In genomic region chr2:160405077-160405865, GRCh38 we compare ENCODE assay signal across 9 cellular contexts.
DNase-seq lines count a peak whose midpoint lies in the region; TF ChIP-seq lines count a peak whose summit lies in the region.
"Had no signal": no experiment of that assay in that cellular context is flagged by ENCODE, and none has a peak within 500 bp of the region (broad histone marks: within the 10 kb centered on the region; RNA-seq: fewer than 3 reads in every experiment).

No MANE protein-coding gene starts in this region.

- H3K36me3 ChIP-seq in BLaER1 treated with 17β-estradiol and CSF1 and Interleukin-3, amounts not matched to agents 10 nM and 100 nM = no peaks in the 10 kb centered on the region; a peak in 1 of 22 replicates

- no peaks in the 10 kb centered on the region for H3K36me3 Mint-ChIP-seq in nephron (ENCODE audit: low read depth)

- peaks cover 76% of the 10 kb centered on the region for H3K4me1 Mint-ChIP-seq in nephron

- H3K9ac ChIP-seq in BLaER1 treated with 17β-estradiol and CSF1 and Interleukin-3, amounts not matched to agents 10 nM and 100 nM = peak overlapping the region; percentile 92 to 99 (median 95); a peak in 19 of 22 replicates

- H3K9me3 Mint-ChIP-seq in nephron = no peaks in the 10 kb centered on the region

- no peaks in the 10 kb centered on the region for H3K27me3 Mint-ChIP-seq in nephron (ENCODE audit: low read depth)

- H3K4me1 ChIP-seq in BLaER1 treated with 17β-estradiol and CSF1 and Interleukin-3, amounts not matched to agents 10 nM and 100 nM = peaks cover 69 to 86% (median 81%) of the 10 kb centered on the region in 10 experiments

- peak overlapping the region; percentile 93 to 100 (median 94) for H3K4me3 Mint-ChIP-seq in nephron

- peak overlapping the region in 10 of 11 experiments; percentile 87 to 99 (median 94); a peak in 17 of 22 replicates for H3K27ac ChIP-seq in BLaER1 treated with 17β-estradiol and CSF1 and Interleukin-3, amounts not matched to agents 10 nM and 100 nM
- H3K27ac ChIP-seq in dorsolateral prefrontal cortex = peak overlapping the region in 3 of 59 donors; percentile 20 to 95 (median 91)
- H3K27ac ChIP-seq in substantia nigra (ENCODE audit: low read depth, low read length, poor library complexity, severe bottlenecking) = no peak overlapping the region

- peak overlapping the region; percentile 85 to 98 (median 89) for H3K4me2 ChIP-seq in BLaER1 treated with 17β-estradiol and CSF1 and Interleukin-3, amounts not matched to agents 10 nM and 100 nM

- no peaks in the 10 kb centered on the region for H3K27me3 ChIP-seq in BLaER1 treated with 17β-estradiol and CSF1 and Interleukin-3, amounts not matched to agents 10 nM and 100 nM
- H3K27me3 ChIP-seq in dorsolateral prefrontal cortex = no peaks in the 10 kb centered on the region

- intact Hi-C loops in dorsolateral prefrontal cortex (cut with DNase I) = loop anchor here in 1 of 2 donors (5.0 kb wide), 1 partner anchor 87 kb away; the partner anchor contains the start of gene RBMS1

- peak overlapping the region; percentile 81 to 98 (median 94); a peak in 14 of 20 replicates for H3K4me3 ChIP-seq in BLaER1 treated with 17β-estradiol and CSF1 and Interleukin-3, amounts not matched to agents 10 nM and 100 nM
- H3K4me3 ChIP-seq in dorsolateral prefrontal cortex = peak overlapping the region in 41 of 59 donors; percentile 15 to 89 (median 81)
- H3K4me3 ChIP-seq: GM12878 had no signal

- H3K9me3 ChIP-seq in BLaER1 treated with 17β-estradiol and CSF1 and Interleukin-3, amounts not matched to agents 10 nM and 100 nM (replicated peaks in 1 of 11) = no peaks in the 10 kb centered on the region

- TF ChIP-seq CTCF in dorsolateral prefrontal cortex (IDR thresholded peaks at IDR 0.05 in 54 of 56, conservative IDR thresholded peaks at IDR 0.05 in 2 of 56; ENCODE audit: low read depth in 1 of 56, partially characterized antibody in 56 of 56) = no peak
- no peak for TF ChIP-seq CTCF in nephron (IDR thresholded peaks at IDR 0.05; ENCODE audit: unreplicated experiment in 3 of 3)

- H4K20me1 ChIP-seq in BLaER1 treated with 17β-estradiol and CSF1 and Interleukin-3, amounts not matched to agents 10 nM and 100 nM = peaks cover 0 to 62% (median 0%) of the 10 kb centered on the region in 11 experiments; a peak in 6 of 22 replicates

- DNase-seq in NCI-H748 (lab: John Stamatoyannopoulos, UW; ENCODE audit: unreplicated experiment) (peak; percentile 86), dorsolateral prefrontal cortex (no peak), superior temporal gyrus (ENCODE audit: extremely low spot score) (no peak), substantia nigra (lab: John Stamatoyannopoulos, UW) (no peak)
- no peak for DNase-seq in stimulated activated CD4-positive, alpha-beta T cell treated with anti-CD3 and anti-CD28 coated beads, Interleukin-2, amount 100 ng/mL, for 24 hours
- DNase-seq in stimulated activated CD4-positive, alpha-beta T cell treated with anti-CD3 and anti-CD28 coated beads, Interleukin-2, amount 100 ng/mL, for 48 hours = no peak

- H3K27ac Mint-ChIP-seq in nephron = peak overlapping the region; percentile 98 to 99 (median 98)
